ENCODE assay signal across 8 cellular contexts in genomic region chr3:12948891-12949711, GRCh38.
DNase-seq lines count a peak whose midpoint lies in the region; ATAC-seq and TF ChIP-seq lines count a peak whose summit lies in the region.

No MANE protein-coding gene starts in this region.

- ATAC-seq in GM18909 (IDR thresholded peaks at IDR 0.05; ENCODE audit: poor library complexity, unreplicated experiment) (peak; percentile 76), HG03460 (IDR thresholded peaks at IDR 0.05; ENCODE audit: unreplicated experiment) (peak; percentile 69), left lobe of liver (peak; percentile 8)

- DNase-seq in AG08395 (ENCODE audit: low spot score), result peak; percentile 86
- DNase-seq in activated T-cell treated with anti-CD3 and anti-CD28 coated beads, Interleukin-2, amount 50 U/mL, for 48 hours, result peak; percentile 62 to 66
- DNase-seq in left lobe of liver (ENCODE audit: low spot score), result no peak
- no peak for DNase-seq in NCI-H1092 treated with DMSO at 0.1 percent for 48 hours (lab: John Stamatoyannopoulos, UW)
- DNase-seq in type B pancreatic cell (ENCODE audit: extremely low spot score, unreplicated experiment), result no peak
- DNase-seq in activated effector memory CD4-positive, alpha-beta T cell treated with Interleukin-2 at 50 U/mL for 16 hours, result no peak

- peaks cover 36% of the 10 kb centered on the region for H3K4me1 Mint-ChIP-seq in type B pancreatic cell (ENCODE audit: unreplicated experiment)

- H3K27ac Mint-ChIP-seq in type B pancreatic cell, result no peak overlapping the region

- H3K4me3 Mint-ChIP-seq in type B pancreatic cell, result no peak overlapping the region

- no peaks in the 10 kb centered on the region for H3K27me3 Mint-ChIP-seq in type B pancreatic cell

- no peaks in the 10 kb centered on the region for H3K36me3 Mint-ChIP-seq in type B pancreatic cell

- TF ChIP-seq CTCF in type B pancreatic cell (conservative IDR thresholded peaks at IDR 0.05), result no peak

- H3K9me3 Mint-ChIP-seq in type B pancreatic cell, result no peaks in the 10 kb centered on the region

Comparison
In these comparisons a context has a peak if more than half of its experiments do, and no peak if none do; other contexts are left out.
1. DNase-seq: peak in AG08395 (single experiment) and activated T-cell treated with anti-CD3 and anti-CD28 coated beads, Interleukin-2, amount 50 U/mL, for 48 hours (2 of 2); none in left lobe of liver (single experiment), NCI-H1092 treated with DMSO at 0.1 percent for 48 hours (single experiment), type B pancreatic cell (single experiment) and activated effector memory CD4-positive, alpha-beta T cell treated with Interleukin-2 at 50 U/mL for 16 hours (single experiment).
2. ATAC-seq: peak in every context shown above with its lines; median percentile 76 in GM18909; 69 in HG03460; 8 in left lobe of liver.